In the genomic region with DNA sequence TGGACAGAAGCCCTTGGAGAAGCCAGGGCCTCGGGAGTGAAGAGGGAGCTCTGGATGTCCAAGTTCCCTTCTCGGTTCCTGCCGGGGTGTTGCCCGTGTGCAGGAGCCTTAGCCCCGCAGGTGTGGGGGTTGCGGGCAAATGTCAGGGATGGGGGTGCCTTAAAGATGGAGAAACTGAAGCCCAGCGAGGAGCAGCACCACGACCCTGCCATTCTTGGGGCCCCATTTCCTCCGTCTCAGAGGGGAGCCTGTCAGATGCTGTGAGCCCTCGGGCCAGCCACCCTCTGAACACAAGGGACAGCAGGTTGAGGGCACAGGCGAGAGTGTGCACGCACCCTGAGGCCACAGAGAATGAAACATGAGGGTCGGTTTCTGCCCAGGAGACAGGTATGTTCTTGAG, we compare ENCODE assay signal across 25 cellular contexts. TPM values are rescaled to one million over a fixed set of nuclear protein-coding genes. Genes with fewer than 3 reads are reported as not detected.
DNase-seq lines count a peak whose midpoint lies in the region; ATAC-seq, FAIRE-seq and TF ChIP-seq lines count a peak whose summit lies in the region.
"Had no signal": no experiment of that assay in that cellular context is flagged by ENCODE, and none has a peak within 500 bp of the region (broad histone marks: within the 10 kb centered on the region; RNA-seq: fewer than 3 reads in every experiment).

No MANE protein-coding gene starts in this region.

- no peak for ATAC-seq in activated T-cell treated with anti-CD3 and anti-CD28 coated beads, Interleukin-2, amount 50 U/mL, for 72 hours (replicated peaks in 1 of 2)
- ATAC-seq: esophagus mucosa had no signal

- peak overlapping the region; percentile 36; the same call in 1 of the 2 replicates for H4K8ac ChIP-seq in H1 (ENCODE audit: extremely low read depth, insufficient read depth, low read length)

- H3K4me1 ChIP-seq in Loucy (ENCODE audit: insufficient read depth, low read length, poor library complexity, severe bottlenecking) (peaks cover 68% of the 10 kb centered on the region), H1 (replicated peaks in 1 of 4; ENCODE audit: control insufficient read depth in 3 of 4, insufficient read depth in 4 of 4, low read length in 3 of 4) (peaks cover 8 to 45% (median 37%) of the 10 kb centered on the region in 4 experiments), stomach (peaks cover 56 to 100% (median 79%) of the 10 kb centered on the region in 4 donors)
- H3K4me1 ChIP-seq: Caco-2 had no signal

- H3K27me3 Mint-ChIP-seq in nephron (ENCODE audit: low read depth), result no peaks in the 10 kb centered on the region
- peaks cover 30% of the 10 kb centered on the region for H3K27me3 Mint-ChIP-seq in activated CD4-positive, alpha-beta memory T cell treated with anti-CD3 and anti-CD28 coated beads, Interleukin-2, amount 10 ng/mL, durations not matched to agents 7 days and 5 days
- peaks cover 9% of the 10 kb centered on the region for H3K27me3 Mint-ChIP-seq in activated T-cell treated with anti-CD3 and anti-CD28 coated beads, Interleukin-2, amount 50 U/mL, for 72 hours (ENCODE audit: low read depth)

- POLR2A ChIA-PET in H1 (lab: Charles Lee; ENCODE audit: partially characterized antibody), result interaction anchor here (1.0 kb wide), 1 partner anchor 9 kb away, joined by 3 read pairs; no protein-coding TSS in a partner anchor
- POLR2A ChIA-PET in activated CD4-positive, alpha-beta memory T cell treated with anti-CD3 and anti-CD28 coated beads, Interleukin-2, amount 10 ng/mL, durations not matched to agents 7 days and 5 days (lab: Charles Lee), result no interaction called here

- H4K5ac ChIP-seq in H1 (ENCODE audit: insufficient read length, low read depth, low read length), result no peak overlapping the region

- no peak overlapping the region for H3K56ac ChIP-seq in H1 (replicated peaks; ENCODE audit: insufficient read length, low read depth, low read length)

- H4K20me1 ChIP-seq in Loucy (ENCODE audit: insufficient read depth, low read length, poor library complexity, severe bottlenecking), result peaks cover 39% of the 10 kb centered on the region
- H4K20me1 ChIP-seq in H1 (replicated peaks in 1 of 2; ENCODE audit: control insufficient read depth in 1 of 2, insufficient read depth in 2 of 2, low read length in 2 of 2), result peaks cover 0 to 3% of the 10 kb centered on the region in 2 experiments

- H3K27me3 ChIP-seq in Loucy (ENCODE audit: insufficient read depth, low read length, poor library complexity, severe bottlenecking), result no peaks in the 10 kb centered on the region
- H3K27me3 ChIP-seq in H1 (replicated peaks in 1 of 4; ENCODE audit: control insufficient read depth in 3 of 4, extremely low read depth in 1 of 4, insufficient read depth in 3 of 4, low read length in 3 of 4), result peaks cover 0 to 16% (median 5%) of the 10 kb centered on the region in 4 experiments; a peak in 4 of 7 replicates
- no peaks in the 10 kb centered on the region for H3K27me3 ChIP-seq in stomach
- H3K27me3 ChIP-seq: breast epithelium had no signal

- DNase-seq in H1 (ENCODE audit: low read depth in 1 of 2, low spot score in 2 of 2) (no peak), stomach (no peak), DMS 273 treated with DMSO at 0.1 percent for 48 hours (lab: John Stamatoyannopoulos, UW) (no peak), NCI-H1105 treated with DMSO at 0.1 percent for 48 hours (lab: John Stamatoyannopoulos, UW) (no peak)
- DNase-seq in activated CD4-positive, alpha-beta memory T cell treated with anti-CD3 and anti-CD28 coated beads, Interleukin-2, amount 10 ng/mL, durations not matched to agents 7 days and 5 days, result no peak
- DNase-seq in activated T-cell treated with anti-CD3 and anti-CD28 coated beads, Interleukin-2, amount 50 U/mL, for 72 hours, result no peak
- DNase-seq: activated CD4-positive, alpha-beta T cell treated with anti-CD3 and anti-CD28 coated beads, Interleukin-2, amount 50 U/mL, for 4 hours; activated T-cell treated with anti-CD3 and anti-CD28 coated beads, Interleukin-2, amount 50 U/mL, for 24 hours; AML-193; Caco-2; GOT3; mesendoderm; NCI-H2081; NCI-H524; SHP77 treated with DMSO at 0.1 percent for 48 hours; stimulated activated CD4-positive, alpha-beta T cell treated with anti-CD3 and anti-CD28 coated beads, Interleukin-2, amount 100 ng/mL, for 48 hours; T-helper 1 cell had no signal

- H2AFZ ChIP-seq in Loucy (ENCODE audit: low read length) (no peak overlapping the region), H1 (ENCODE audit: low read length) (no peak overlapping the region)

- peak overlapping the region; percentile 60 for H4K91ac ChIP-seq in H1 (replicated peaks; ENCODE audit: insufficient read length, low read length)

- H3K4me3 ChIP-seq in Loucy (ENCODE audit: low read length, poor library complexity, severe bottlenecking) (no peak overlapping the region), H1 (ENCODE audit: extremely low read depth in 1 of 4, insufficient read depth in 2 of 4, low read depth in 3 of 4, low read length in 4 of 4) (no peak overlapping the region), stomach (peak overlapping the region in 1 of 4 donors; percentile 46)

- H3K9me3 ChIP-seq in Loucy (ENCODE audit: insufficient read depth, low read depth, low read length) (no peaks in the 10 kb centered on the region), H1 (ENCODE audit: insufficient read depth in 2 of 2, low read depth in 1 of 2, low read length in 1 of 2) (no peaks in the 10 kb centered on the region), stomach (no peaks in the 10 kb centered on the region)
- H3K9me3 ChIP-seq: breast epithelium, Caco-2, neutrophil had no signal

- H3K4me2 ChIP-seq in Loucy (ENCODE audit: low read depth, low read length, poor library complexity, severe bottlenecking) (peak overlapping the region; percentile 60), H1 (ENCODE audit: insufficient read depth in 1 of 2, low read depth in 2 of 2, low read length in 2 of 2) (no peak overlapping the region; a peak in 1 of 4 replicates)

- no peak overlapping the region for H2BK20ac ChIP-seq in H1 (ENCODE audit: low read length)

- H3K27ac Mint-ChIP-seq in nephron, result no peak overlapping the region
- no peak overlapping the region for H3K27ac Mint-ChIP-seq in activated CD4-positive, alpha-beta memory T cell treated with anti-CD3 and anti-CD28 coated beads, Interleukin-2, amount 10 ng/mL, durations not matched to agents 7 days and 5 days
- no peak overlapping the region for H3K27ac Mint-ChIP-seq in activated T-cell treated with anti-CD3 and anti-CD28 coated beads, Interleukin-2, amount 50 U/mL, for 72 hours
- H3K27ac Mint-ChIP-seq: activated naive CD4-positive, alpha-beta T cell treated with anti-CD3 and anti-CD28 coated beads, Interleukin-2, amount 50 U/mL, for 24 hours; activated T-cell treated with anti-CD3 and anti-CD28 coated beads, Interleukin-2, amount 50 U/mL, for 24 hours had no signal

- TF ChIP-seq CTCF in Loucy (conservative IDR thresholded peaks at IDR 0.05; ENCODE audit: low read length) (no peak), H1 (IDR thresholded peaks at IDR 0.05; ENCODE audit: control extremely low read depth in 1 of 3, insufficient read depth in 1 of 3, low read depth in 1 of 3, low read length in 3 of 3) (no peak), nephron (IDR thresholded peaks at IDR 0.05; ENCODE audit: unreplicated experiment in 3 of 3) (no peak), stomach (IDR thresholded peaks at IDR 0.05) (no peak)

- H2BK15ac ChIP-seq in H1 (ENCODE audit: low read length), result 0 out of 2 replicates have a peak overlapping the region, but pooled peaks have one; percentile 95

- H3K79me2 ChIP-seq in Loucy (ENCODE audit: insufficient read depth, low read length) (peaks cover 97% of the 10 kb centered on the region), H1 (ENCODE audit: control insufficient read depth in 1 of 2, insufficient read depth in 2 of 2, low read length in 2 of 2) (peaks cover 2 to 3% of the 10 kb centered on the region in 2 experiments; a peak in 2 of 4 replicates)

- H3K36me3 ChIP-seq in Loucy (ENCODE audit: insufficient read depth, low read length) (no peaks in the 10 kb centered on the region), H1 (ENCODE audit: control insufficient read depth in 2 of 4, insufficient read depth in 4 of 4, low read length in 3 of 4) (no peaks in the 10 kb centered on the region), stomach (no peaks in the 10 kb centered on the region)
- H3K36me3 ChIP-seq: breast epithelium, neutrophil had no signal

- H2BK120ac ChIP-seq in H1 (replicated peaks; ENCODE audit: low read depth, low read length), result no peak overlapping the region

- peaks cover 6% of the 10 kb centered on the region for H3K79me1 ChIP-seq in H1 (ENCODE audit: low read depth, low read length)

- no peak overlapping the region; the same call in 1 of the 2 replicates for H2BK12ac ChIP-seq in H1 (ENCODE audit: low read depth, low read length)

- H3K27ac ChIP-seq in H1 (ENCODE audit: low read depth, low read length) (no peak overlapping the region), stomach (peak overlapping the region in 4 of 5 donors; percentile 82 to 93 (median 86))
- H3K27ac ChIP-seq: neutrophil had no signal

- peaks cover 10% of the 10 kb centered on the region for H3K23me2 ChIP-seq in H1 (ENCODE audit: low read depth, low read length)

- 89% methylated on average over 13 of the region's 13 CpGs; no CpG with 5 or more reads in 1 of the 2 experiments for WGBS in H1 (ENCODE audit: extremely low coverage in 1 of 2, insufficient coverage in 1 of 2, insufficient read length in 1 of 2, insufficient replicate concordance in 2 of 2, low coverage in 1 of 2, low lambda C conversion rate in 2 of 2, missing lambda C conversion rate in 1 of 2), 2 experiments
- WGBS in stomach, 5 donors, result 82 to 96% (median 91%) methylated on average over 12 to 13 of the region's 13 CpGs

- 0 out of 2 replicates have a peak overlapping the region, but pooled peaks have one; percentile 41 for H2AK5ac ChIP-seq in H1 (ENCODE audit: low read depth, low read length)

- H3K4me3 Mint-ChIP-seq in nephron, result peak overlapping the region; percentile 39 to 76 (median 64)
- no peak overlapping the region for H3K4me3 Mint-ChIP-seq in activated CD4-positive, alpha-beta memory T cell treated with anti-CD3 and anti-CD28 coated beads, Interleukin-2, amount 10 ng/mL, durations not matched to agents 7 days and 5 days
- H3K4me3 Mint-ChIP-seq in activated T-cell treated with anti-CD3 and anti-CD28 coated beads, Interleukin-2, amount 50 U/mL, for 72 hours, result no peak overlapping the region
- H3K4me3 Mint-ChIP-seq: activated naive CD4-positive, alpha-beta T cell treated with anti-CD3 and anti-CD28 coated beads, Interleukin-2, amount 50 U/mL, for 24 hours; activated T-cell treated with anti-CD3 and anti-CD28 coated beads, Interleukin-2, amount 50 U/mL, for 24 hours had no signal

- no peak overlapping the region for H3K23ac ChIP-seq in H1 (ENCODE audit: insufficient read length)

- H3K18ac ChIP-seq in H1 (ENCODE audit: extremely low read depth, low read length), result no peak overlapping the region

- peak overlapping the region; percentile 37 for H3K9ac ChIP-seq in Loucy (ENCODE audit: low read depth, low read length, poor library complexity, severe bottlenecking)
- no peak overlapping the region for H3K9ac ChIP-seq in H1 (replicated peaks in 1 of 4; ENCODE audit: extremely low read depth in 1 of 4, low read depth in 3 of 4, low read length in 3 of 4)

- H3K9me2 ChIP-seq in Loucy (replicated peaks; ENCODE audit: low read depth, low read length), result no peaks in the 10 kb centered on the region

- no peak for TF ChIP-seq POLR2A in H1 (IDR thresholded peaks at IDR 0.05; ENCODE audit: control extremely low read depth in 1 of 2, low read depth in 2 of 2, low read length in 2 of 2)
- TF ChIP-seq POLR2A in stomach (IDR thresholded peaks at IDR 0.05), result no peak

- peaks cover 8% of the 10 kb centered on the region; the same call in 1 of the 2 replicates for H3F3A ChIP-seq in Loucy (ENCODE audit: low read depth)

- CTCF ChIA-PET in H1 (lab: Charles Lee; ENCODE audit: partially characterized antibody), result interaction anchor here (0.7 to 1.2 kb wide), 4 partner anchors 10 to 121 kb away, joined by 3 to 7 read pairs (median 4); no protein-coding TSS in a partner anchor
- CTCF ChIA-PET in activated CD4-positive, alpha-beta memory T cell treated with anti-CD3 and anti-CD28 coated beads, Interleukin-2, amount 10 ng/mL, durations not matched to agents 7 days and 5 days (lab: Charles Lee), result no interaction called here

- TF ChIP-seq EP300 in H1 (IDR thresholded peaks at IDR 0.05; ENCODE audit: borderline replicate concordance in 1 of 2, low read depth in 2 of 2, low read length in 2 of 2) (no peak), stomach (IDR thresholded peaks at IDR 0.05) (no peak)

- no peak for FAIRE-seq in H1 (lab: Jason Lieb, UNC)
- FAIRE-seq: islet of Langerhans had no signal

- H3K9me3 Mint-ChIP-seq in nephron, result no peaks in the 10 kb centered on the region
- H3K9me3 Mint-ChIP-seq in activated CD4-positive, alpha-beta memory T cell treated with anti-CD3 and anti-CD28 coated beads, Interleukin-2, amount 10 ng/mL, durations not matched to agents 7 days and 5 days, result no peaks in the 10 kb centered on the region
- no peaks in the 10 kb centered on the region for H3K9me3 Mint-ChIP-seq in activated T-cell treated with anti-CD3 and anti-CD28 coated beads, Interleukin-2, amount 50 U/mL, for 72 hours
- H3K9me3 Mint-ChIP-seq: activated naive CD4-positive, alpha-beta T cell treated with anti-CD3 and anti-CD28 coated beads, Interleukin-2, amount 50 U/mL, for 24 hours; activated T-cell treated with anti-CD3 and anti-CD28 coated beads, Interleukin-2, amount 50 U/mL, for 24 hours had no signal

- no peak overlapping the region for H3K4ac ChIP-seq in H1 (replicated peaks; ENCODE audit: insufficient read length, low read depth, low read length)

- no peak for TF ChIP-seq RAD21 in H1 (IDR thresholded peaks at IDR 0.05 in 1 of 2, conservative IDR thresholded peaks at IDR 0.05 in 1 of 2; ENCODE audit: low read depth in 2 of 2, low read length in 2 of 2)

- H3K4me1 Mint-ChIP-seq in nephron, result peaks cover 75% of the 10 kb centered on the region
- H3K4me1 Mint-ChIP-seq in activated CD4-positive, alpha-beta memory T cell treated with anti-CD3 and anti-CD28 coated beads, Interleukin-2, amount 10 ng/mL, durations not matched to agents 7 days and 5 days, result no peaks in the 10 kb centered on the region
- peaks cover 26% of the 10 kb centered on the region for H3K4me1 Mint-ChIP-seq in activated T-cell treated with anti-CD3 and anti-CD28 coated beads, Interleukin-2, amount 50 U/mL, for 72 hours (ENCODE audit: low read depth)

- no peaks in the 10 kb centered on the region for H3K36me3 Mint-ChIP-seq in nephron (ENCODE audit: low read depth)
- H3K36me3 Mint-ChIP-seq in activated CD4-positive, alpha-beta memory T cell treated with anti-CD3 and anti-CD28 coated beads, Interleukin-2, amount 10 ng/mL, durations not matched to agents 7 days and 5 days (ENCODE audit: low read depth), result no peaks in the 10 kb centered on the region
- H3K36me3 Mint-ChIP-seq in activated T-cell treated with anti-CD3 and anti-CD28 coated beads, Interleukin-2, amount 50 U/mL, for 72 hours (ENCODE audit: insufficient read depth in 2 of 2), result no peaks in the 10 kb centered on the region
- H3K36me3 Mint-ChIP-seq: activated naive CD4-positive, alpha-beta T cell treated with anti-CD3 and anti-CD28 coated beads, Interleukin-2, amount 50 U/mL, for 24 hours had no signal

- H3K14ac ChIP-seq in H1 (ENCODE audit: insufficient read length), result no peak overlapping the region

- intact Hi-C loops in stomach (cut with DNase I; ENCODE audit: low total_unique reads), result no loop called here

- H2BK5ac ChIP-seq in H1 (ENCODE audit: low read depth, low read length), result no peak overlapping the region

RNA-seq across cellular contexts. Expression of a gene that starts 6.3 kb away (rescaled TPM):
- total RNA-seq in H1 (2021; fragmentation: NEBNext Ultra II Directional; extraction: Animal tissue kit (Norgen Biotek cat#: 25700)), result 7.9 and 9.9 TPM in 2 replicates
- polyA plus RNA-seq in H1 (2011; rRNA removed) (3.4 and 6.0 TPM in 2 replicates), stomach (10 to 100 TPM in 1 of 3 donors, 1 to 10 TPM in 2; 8.6 to 16.6 (median 9.2) TPM)
- 5.8 TPM for polyA plus RNA-seq in H1 (2011; cell fraction: cytosol; rRNA removed)
- polyA plus RNA-seq in H1 (2011; cell fraction: nucleus; rRNA removed), result 19.5 TPM
- 3.8 to 7.3 TPM (median 6.6 TPM) in 4 replicates for polyA plus RNA-seq in H1 (2012, experiment 1 of 2)
- polyA plus RNA-seq in H1 (2012, experiment 2 of 2), result 4.9 TPM
- 3.3 TPM for polyA plus RNA-seq in H1 (2013, experiment 1 of 2)
- polyA plus RNA-seq in H1 (2013, experiment 2 of 2), result 2.9 TPM
- 4.3 and 5.5 TPM in 2 replicates for polyA minus RNA-seq in H1 (2011; rRNA and poly(A)+ RNA removed)
- polyA minus RNA-seq in H1 (2011; cell fraction: cytosol; rRNA and poly(A)+ RNA removed), result 9.7 TPM
- 13.0 TPM for polyA minus RNA-seq in H1 (2011; cell fraction: nucleus; rRNA and poly(A)+ RNA removed)
- total RNA-seq in stomach, result 100 to 1,000 TPM in 1 of 5 donors, 10 to 100 TPM in 4; 24.3 to 127 (median 38.2) TPM
- total RNA-seq in activated CD4-positive, alpha-beta memory T cell treated with anti-CD3 and anti-CD28 coated beads, Interleukin-2, amount 10 ng/mL, durations not matched to agents 7 days and 5 days, result 1 to 10 TPM; 1.6 to 1.7 TPM
- total RNA-seq in activated T-cell treated with anti-CD3 and anti-CD28 coated beads, Interleukin-2, amount 50 U/mL, for 72 hours, result 1 to 10 TPM; 6.3 to 7.0 TPM

RNA-seq across cellular contexts. Expression of a gene that starts 59.8 kb away (rescaled TPM):
- total RNA-seq in H1 (2021; fragmentation: NEBNext Ultra II Directional; extraction: Animal tissue kit (Norgen Biotek cat#: 25700)), result not detected in 2 replicates
- not detected in 2 replicates for polyA plus RNA-seq in H1 (2011; rRNA removed)
- polyA plus RNA-seq in H1 (2011; cell fraction: cytosol; rRNA removed), result not detected
- not detected for polyA plus RNA-seq in H1 (2011; cell fraction: nucleus; rRNA removed)
- not detected in 4 replicates for polyA plus RNA-seq in H1 (2012, experiment 1 of 2)
- polyA plus RNA-seq in H1 (2012, experiment 2 of 2), result not detected
- not detected for polyA plus RNA-seq in H1 (2013, experiment 1 of 2)
- not detected for polyA plus RNA-seq in H1 (2013, experiment 2 of 2)
- not detected in 2 replicates for polyA minus RNA-seq in H1 (2011; rRNA and poly(A)+ RNA removed)
- not detected for polyA minus RNA-seq in H1 (2011; cell fraction: cytosol; rRNA and poly(A)+ RNA removed)
- not detected for polyA minus RNA-seq in H1 (2011; cell fraction: nucleus; rRNA and poly(A)+ RNA removed)
- total RNA-seq in stomach, result not detected
- not detected for polyA plus RNA-seq in stomach
- total RNA-seq in activated CD4-positive, alpha-beta memory T cell treated with anti-CD3 and anti-CD28 coated beads, Interleukin-2, amount 10 ng/mL, durations not matched to agents 7 days and 5 days, result not detected
- not detected for total RNA-seq in activated T-cell treated with anti-CD3 and anti-CD28 coated beads, Interleukin-2, amount 50 U/mL, for 72 hours
- total RNA-seq: breast epithelium, Caco-2, esophagus mucosa, subcutaneous adipose tissue had no signal

Comparison
In these comparisons a context has a peak if more than half of its experiments do, and no peak if none do; other contexts are left out.
1. H3K4me3 Mint-ChIP-seq: peak in nephron (3 of 3); none in activated CD4-positive, alpha-beta memory T cell treated with anti-CD3 and anti-CD28 coated beads, Interleukin-2, amount 10 ng/mL, durations not matched to agents 7 days and 5 days (single experiment) and activated T-cell treated with anti-CD3 and anti-CD28 coated beads, Interleukin-2, amount 50 U/mL, for 72 hours (0 of 2).